In genomic region chr12:58920956-58921861, GRCh38 we compare ENCODE assay signal across 1 cellular context.
TF ChIP-seq lines count a peak whose summit lies in the region.

No MANE protein-coding gene starts in this region.

TF ChIP-seq in HepG2, 621 proteins besides CTCF, POLR2A, EP300 and RAD21 (continued from another document and continues in another):
- TF ChIP-seq ZBTB10 (CRISPR knock-in tag; IDR thresholded peaks at IDR 0.05; ENCODE audit: borderline replicate concordance) (no peak), PHB2 (IDR thresholded peaks at IDR 0.05; ENCODE audit: partially characterized antibody) (no peak), FOSL1 (CRISPR knock-in tag; IDR thresholded peaks at IDR 0.05; ENCODE audit: borderline replicate concordance) (no peak), HOXD1 (CRISPR knock-in tag; IDR thresholded peaks at IDR 0.05) (no peak), THAP8 (CRISPR knock-in tag; IDR thresholded peaks at IDR 0.05; ENCODE audit: borderline replicate concordance) (no peak), THAP9 (CRISPR knock-in tag; IDR thresholded peaks at IDR 0.05; ENCODE audit: borderline replicate concordance) (no peak), GRHL1 (CRISPR knock-in tag; conservative IDR thresholded peaks at IDR 0.05) (no peak), STAG1 (CRISPR knock-in tag; IDR thresholded peaks at IDR 0.05) (no peak), MIER3 (CRISPR knock-in tag; IDR thresholded peaks at IDR 0.05; ENCODE audit: borderline replicate concordance) (peak; percentile 57; the same call in 1 of the 2 replicates), ZNF350 (CRISPR knock-in tag; IDR thresholded peaks at IDR 0.05; ENCODE audit: borderline replicate concordance, low read depth) (no peak), HINFP (CRISPR knock-in tag; IDR thresholded peaks at IDR 0.05; ENCODE audit: low read depth) (no peak), SNAPC5 (CRISPR knock-in tag; IDR thresholded peaks at IDR 0.05; ENCODE audit: borderline replicate concordance) (no peak), JDP2 (CRISPR knock-in tag; IDR thresholded peaks at IDR 0.05; ENCODE audit: borderline replicate concordance) (no peak), ZBTB8A (CRISPR knock-in tag; IDR thresholded peaks at IDR 0.05; ENCODE audit: borderline replicate concordance, low read depth) (no peak), ZBTB34 (CRISPR knock-in tag; IDR thresholded peaks at IDR 0.05) (no peak), NCOR1 (IDR thresholded peaks at IDR 0.05; ENCODE audit: borderline replicate concordance, low read length) (peak; percentile 64; the same call in 1 of the 2 replicates), PREB (CRISPR knock-in tag; IDR thresholded peaks at IDR 0.05) (no peak), SOX5 (CRISPR knock-in tag; IDR thresholded peaks at IDR 0.05; ENCODE audit: borderline replicate concordance) (0 out of 2 replicates have a peak, but pooled peaks have one; percentile 20), ZNF780A (CRISPR knock-in tag; IDR thresholded peaks at IDR 0.05) (no peak), ZNF503 (CRISPR knock-in tag; IDR thresholded peaks at IDR 0.05) (no peak), ZNF619 (CRISPR knock-in tag; IDR thresholded peaks at IDR 0.05) (no peak), MED1 (CRISPR knock-in tag; IDR thresholded peaks at IDR 0.05) (peak; percentile 28; the same call in 1 of the 2 replicates), NAIF1 (CRISPR knock-in tag; IDR thresholded peaks at IDR 0.05; ENCODE audit: borderline replicate concordance) (no peak), ZNF33A (CRISPR knock-in tag; IDR thresholded peaks at IDR 0.05; ENCODE audit: borderline replicate concordance) (no peak), MLX (CRISPR knock-in tag; IDR thresholded peaks at IDR 0.05) (peak; percentile 75), NCOA5 (CRISPR knock-in tag; IDR thresholded peaks at IDR 0.05) (no peak), MED8 (CRISPR knock-in tag; IDR thresholded peaks at IDR 0.05; ENCODE audit: insufficient replicate concordance) (no peak), ZNF772 (CRISPR knock-in tag; IDR thresholded peaks at IDR 0.05) (no peak), ZNF33B (CRISPR knock-in tag; IDR thresholded peaks at IDR 0.05) (no peak), ZNF282 (IDR thresholded peaks at IDR 0.05; ENCODE audit: partially characterized antibody) (no peak), POGZ (CRISPR knock-in tag; IDR thresholded peaks at IDR 0.05) (no peak), FUBP1 (CRISPR knock-in tag; IDR thresholded peaks at IDR 0.05; ENCODE audit: borderline replicate concordance) (no peak), PPARG (CRISPR knock-in tag; conservative IDR thresholded peaks at IDR 0.05) (no peak), ZNF749 (CRISPR knock-in tag; IDR thresholded peaks at IDR 0.05; ENCODE audit: borderline replicate concordance) (no peak), TEAD3 (CRISPR knock-in tag; optimal IDR thresholded peaks at IDR 0.05; ENCODE audit: borderline replicate concordance) (no peak), HOXA5 (CRISPR knock-in tag; IDR thresholded peaks at IDR 0.05) (no peak), KLF13 (CRISPR knock-in tag; IDR thresholded peaks at IDR 0.05) (no peak), ZNF644 (CRISPR knock-in tag; IDR thresholded peaks at IDR 0.05; ENCODE audit: low read depth) (peak; percentile 75), ZNF317 (CRISPR knock-in tag; IDR thresholded peaks at IDR 0.05) (0 out of 2 replicates have a peak, but pooled peaks have one; percentile 0), ZNF710 (CRISPR knock-in tag; IDR thresholded peaks at IDR 0.05; ENCODE audit: borderline replicate concordance) (no peak), HNRNPLL (IDR thresholded peaks at IDR 0.05; ENCODE audit: low read depth, low read length, poor library complexity, severe bottlenecking) (no peak), HDAC1 (CRISPR knock-in tag; IDR thresholded peaks at IDR 0.05) (peak; percentile 51), MBNL3 (CRISPR knock-in tag; conservative IDR thresholded peaks at IDR 0.05) (no peak), TSC22D2 (CRISPR knock-in tag; IDR thresholded peaks at IDR 0.05; ENCODE audit: borderline replicate concordance) (no peak), TOPORS (CRISPR knock-in tag; IDR thresholded peaks at IDR 0.05) (no peak), ZNF556 (CRISPR knock-in tag; IDR thresholded peaks at IDR 0.05; ENCODE audit: borderline replicate concordance) (no peak)
